Comparison of ENCODE assay signal across 8 cellular contexts in genomic region chr11:65660908-65661307, GRCh38. TPM values are rescaled to one million over a fixed set of nuclear protein-coding genes. Genes with fewer than 3 reads are reported as not detected.
A peak's percentile ranks its signal among the peaks of the same experiment; 100 is the strongest.
DNase-seq lines count a peak whose midpoint lies in the region; ATAC-seq, FAIRE-seq and TF ChIP-seq lines count a peak whose summit lies in the region.
"Not testable (repeated sequence)": the region's sequence is repeated elsewhere in the genome, so short reads cannot be mapped to it uniquely, and the experiment has no call there.

No MANE protein-coding gene starts in this region.

- H3K9me3 Mint-ChIP-seq in H9; activated T-cell treated with anti-CD3 and anti-CD28 coated beads, Interleukin-2, amount 50 U/mL, for 24 hours; naive thymus-derived CD8-positive, alpha-beta T cell; stimulated activated effector memory CD8-positive, alpha-beta T cell treated with anti-CD3 and anti-CD28 coated beads, Interleukin-12 subunit alpha, Interleukin-12 subunit beta, amount 100 ng/mL, for 72 hours: not testable (repeated sequence)

- H3K4me3 ChIP-seq in A673 (ENCODE audit: low read depth, low read length, poor library complexity, severe bottlenecking) (peak overlapping the region; percentile 79), SK-N-SH (ENCODE audit: low read depth in 2 of 2, low read length in 1 of 2) (peak overlapping the region in 1 of 2 experiments; percentile 90; a peak in 1 of 4 replicates), GM12878 (peak overlapping the region; percentile 88; the same call in 1 of the 2 replicates), fibroblast of the aortic adventitia (ENCODE audit: low read depth, low read length) (peak overlapping the region; percentile 81)

- intact Hi-C loops in A673 (cut with micrococcal nuclease; ENCODE audit: unreplicated experiment); GM12878 (cut with micrococcal nuclease; ENCODE audit: unreplicated experiment): not testable (repeated sequence)

- H2BK20ac ChIP-seq in H9 (ENCODE audit: low read depth, low read length, poor library complexity, severe bottlenecking) = not testable (repeated sequence)

- not testable (repeated sequence) for DNase-seq in A673 (ENCODE audit: low spot score); H9; SK-N-SH; activated T-cell treated with anti-CD3 and anti-CD28 coated beads, Interleukin-2, amount 50 U/mL, for 24 hours; GM12878 (ENCODE audit: low read depth, low spot score); fibroblast of the aortic adventitia (ENCODE audit: low read depth); naive thymus-derived CD8-positive, alpha-beta T cell; stimulated activated effector memory CD8-positive, alpha-beta T cell treated with anti-CD3 and anti-CD28 coated beads, Interleukin-12 subunit alpha, Interleukin-12 subunit beta, amount 100 ng/mL, for 72 hours (ENCODE audit: low spot score in 2 of 2)

- H3K79me2 ChIP-seq in H9 (ENCODE audit: insufficient read depth, low read length) = not testable (repeated sequence)
- H3K79me2 ChIP-seq in SK-N-SH (ENCODE audit: insufficient read depth) (peaks cover 44% of the 10 kb centered on the region), GM12878 (ENCODE audit: control insufficient read depth, insufficient read depth, low read length) (peaks cover 28% of the 10 kb centered on the region)

- H3T11ph ChIP-seq in H9 (ENCODE audit: low read length) = not testable (repeated sequence)

- not testable (repeated sequence) for H2BK12ac ChIP-seq in H9 (ENCODE audit: insufficient read length, low read depth, low read length)

- H3K9ac ChIP-seq in H9 (ENCODE audit: extremely low read depth, insufficient read length, low read length); GM12878 (ENCODE audit: control insufficient read depth, insufficient read depth, low read length): not testable (repeated sequence)
- peak overlapping the region; percentile 95; the same call in 1 of the 2 replicates for H3K9ac ChIP-seq in SK-N-SH

- peaks cover 13% of the 10 kb centered on the region for H3K23me2 ChIP-seq in H9 (ENCODE audit: insufficient read length, low read depth, low read length, poor library complexity, severe bottlenecking)

- not testable (repeated sequence) for H3K4me1 ChIP-seq in A673 (ENCODE audit: insufficient read depth, low read length, poor library complexity, severe bottlenecking); H9 (ENCODE audit: insufficient read depth, low read length); SK-N-SH (ENCODE audit: control insufficient read depth in 1 of 2, insufficient read depth in 2 of 2, low read depth in 1 of 2, low read length in 1 of 2); GM12878 (ENCODE audit: control insufficient read depth, insufficient read depth, low read length)

- not testable (repeated sequence) for H4K8ac ChIP-seq in H9 (replicated peaks; ENCODE audit: insufficient read length, low read depth, low read length)

- not testable (repeated sequence) for H3K79me1 ChIP-seq in H9 (ENCODE audit: insufficient read depth, low read depth, low read length, poor library complexity, severe bottlenecking)

- H3K36me3 ChIP-seq in A673 (ENCODE audit: insufficient read depth, low read length, poor library complexity, severe bottlenecking) (peaks cover 52% of the 10 kb centered on the region), SK-N-SH (replicated peaks in 1 of 2; ENCODE audit: control insufficient read depth in 1 of 2, insufficient read depth in 2 of 2, low read length in 1 of 2) (peaks cover 42 to 48% of the 10 kb centered on the region in 2 experiments), GM12878 (ENCODE audit: control insufficient read depth in 2 of 2, insufficient read depth in 2 of 2, low read length in 1 of 2) (peaks cover 26 to 32% of the 10 kb centered on the region in 2 experiments)

- not testable (repeated sequence) for H3K14ac ChIP-seq in H9 (ENCODE audit: insufficient read depth, low read length)

- not testable (repeated sequence) for H3K9me2 ChIP-seq in SK-N-SH

- H3K27ac Mint-ChIP-seq in H9 = not testable (repeated sequence)
- H3K27ac Mint-ChIP-seq in activated T-cell treated with anti-CD3 and anti-CD28 coated beads, Interleukin-2, amount 50 U/mL, for 24 hours = peak overlapping the region; percentile 92
- H3K27ac Mint-ChIP-seq in naive thymus-derived CD8-positive, alpha-beta T cell = peak overlapping the region in 9 of 10 donors; percentile 68 to 95 (median 88)
- peak overlapping the region; percentile 87 for H3K27ac Mint-ChIP-seq in stimulated activated effector memory CD8-positive, alpha-beta T cell treated with anti-CD3 and anti-CD28 coated beads, Interleukin-12 subunit alpha, Interleukin-12 subunit beta, amount 100 ng/mL, for 72 hours

- not testable (repeated sequence) for H3K4ac ChIP-seq in H9 (ENCODE audit: low read depth, low read length)

- not testable (repeated sequence) for H3K4me2 ChIP-seq in H9 (ENCODE audit: insufficient read depth, insufficient read length, low read length)
- H3K4me2 ChIP-seq in SK-N-SH = peak overlapping the region; percentile 98
- H3K4me2 ChIP-seq in GM12878 (ENCODE audit: control insufficient read depth, insufficient read depth) = peak overlapping the region; percentile 92

- RAD21 ChIA-PET in GM12878 (lab: Charles Lee; ENCODE audit: unreplicated experiment) = interaction anchor here (2.1 kb wide), 1 partner anchor 9 kb away, joined by 4 read pairs; no protein-coding TSS in a partner anchor

- peaks cover 35 to 52% (median 52%) of the 10 kb centered on the region in 3 experiments; a peak in 6 of 7 replicates for H3K36me3 Mint-ChIP-seq in H9 (ENCODE audit: insufficient read depth in 1 of 3, low read depth in 3 of 3)
- peaks cover 65% of the 10 kb centered on the region for H3K36me3 Mint-ChIP-seq in activated T-cell treated with anti-CD3 and anti-CD28 coated beads, Interleukin-2, amount 50 U/mL, for 24 hours (ENCODE audit: low read depth)
- peaks cover 0 to 50% (median 19%) of the 10 kb centered on the region in 3 donors for H3K36me3 Mint-ChIP-seq in naive thymus-derived CD8-positive, alpha-beta T cell
- H3K36me3 Mint-ChIP-seq in stimulated activated effector memory CD8-positive, alpha-beta T cell treated with anti-CD3 and anti-CD28 coated beads, Interleukin-12 subunit alpha, Interleukin-12 subunit beta, amount 100 ng/mL, for 72 hours = peaks cover 74% of the 10 kb centered on the region

- POLR2A ChIA-PET in A673 (lab: Charles Lee; ENCODE audit: low non-redundant PET); SK-N-SH (lab: Yijun Ruan, JAX): not testable (repeated sequence)
- POLR2A ChIA-PET in GM12878 (lab: Charles Lee) = interaction anchor here (0.6 to 1.3 kb wide), 5 partner anchors 8 to 1419 kb away, joined by 3 to 8 read pairs (median 4); no protein-coding TSS in a partner anchor
- POLR2A ChIA-PET in naive thymus-derived CD8-positive, alpha-beta T cell (lab: Charles Lee) = interaction anchor here (0.6 to 34.7 kb wide), 4 partner anchors 10 to 83 kb away, joined by 5 to 1068 read pairs (median 68); partner anchors contain the start of genes KAT5, MAP3K11, PCNX3 and SIPA1

- peaks cover 20% of the 10 kb centered on the region for H3F3A ChIP-seq in SK-N-SH (replicated peaks; ENCODE audit: insufficient read depth)

- not testable (repeated sequence) for H4K91ac ChIP-seq in H9 (ENCODE audit: insufficient read length, low read depth, low read length)

- SMC1A ChIA-PET in GM12878 (lab: Charles Lee; ENCODE audit: uncharacterized antibody, unreplicated experiment) = interaction anchor here (0.7 kb wide), 1 partner anchor 8 kb away, joined by 3 read pairs; no protein-coding TSS in a partner anchor

- TF ChIP-seq EP300 in SK-N-SH (IDR thresholded peaks at IDR 0.05; ENCODE audit: borderline replicate concordance in 1 of 2, low read depth in 1 of 2, low read length in 1 of 2); GM12878 (IDR thresholded peaks at IDR 0.05; ENCODE audit: borderline replicate concordance in 1 of 2, control insufficient read depth in 1 of 2, low read depth in 2 of 2, low read length in 2 of 2): not testable (repeated sequence)

- H3K56ac ChIP-seq in H9 (ENCODE audit: insufficient read length, low read depth, low read length) = not testable (repeated sequence)

- not testable (repeated sequence) for H4K20me1 ChIP-seq in H9 (ENCODE audit: control insufficient read depth, insufficient read depth, insufficient read length); SK-N-SH (ENCODE audit: insufficient read depth); GM12878 (ENCODE audit: control insufficient read depth, insufficient read depth)

- H3K9me3 ChIP-seq in A673 (ENCODE audit: low read depth, low read length, poor library complexity, severe bottlenecking); H9 (ENCODE audit: control insufficient read depth, low read depth, low read length); SK-N-SH; GM12878 (replicated peaks; ENCODE audit: control insufficient read depth, insufficient read depth, low read length): not testable (repeated sequence)

- not testable (repeated sequence) for TF ChIP-seq CTCF in A673 (conservative IDR thresholded peaks at IDR 0.05; ENCODE audit: low read depth, low read length); H9 (conservative IDR thresholded peaks at IDR 0.05); SK-N-SH (IDR thresholded peaks at IDR 0.05); GM12878 (IDR thresholded peaks at IDR 0.05 in 2 of 3, conservative IDR thresholded peaks at IDR 0.05 in 1 of 3; ENCODE audit: control insufficient read depth in 2 of 3, extremely low read depth in 1 of 3, insufficient read depth in 1 of 3, low read depth in 3 of 3, low read length in 3 of 3); fibroblast of the aortic adventitia (IDR thresholded peaks at IDR 0.05; ENCODE audit: insufficient read depth, low read length)

- TF ChIP-seq POLR2A in GM12878 (IDR thresholded peaks at IDR 0.05; ENCODE audit: low read depth, low read length) = not testable (repeated sequence)

- H3K27ac ChIP-seq in A673 (ENCODE audit: low read depth, low read length, poor library complexity, severe bottlenecking); H9 (ENCODE audit: insufficient read length, low read depth, low read length); SK-N-SH (ENCODE audit: low read depth in 2 of 2, low read length in 1 of 2); GM12878 (ENCODE audit: control insufficient read depth, insufficient read depth): not testable (repeated sequence)

- H2BK120ac ChIP-seq in H9 (ENCODE audit: low read depth, low read length, poor library complexity, severe bottlenecking) = not testable (repeated sequence)

- CTCF ChIA-PET in A673 (lab: Charles Lee); GM12878 (lab: Yijun Ruan, JAX): not testable (repeated sequence)
- CTCF ChIA-PET in SK-N-SH (lab: Yijun Ruan, JAX) = interaction anchor here (1.8 kb wide), 1 partner anchor 35 kb away, joined by 6 read pairs; no protein-coding TSS in a partner anchor

- H3K4me1 Mint-ChIP-seq in H9 = not testable (repeated sequence)
- peaks cover 66% of the 10 kb centered on the region for H3K4me1 Mint-ChIP-seq in activated T-cell treated with anti-CD3 and anti-CD28 coated beads, Interleukin-2, amount 50 U/mL, for 24 hours (ENCODE audit: low read depth)
- peaks cover 23 to 63% (median 46%) of the 10 kb centered on the region in 4 donors for H3K4me1 Mint-ChIP-seq in naive thymus-derived CD8-positive, alpha-beta T cell
- H3K4me1 Mint-ChIP-seq in stimulated activated effector memory CD8-positive, alpha-beta T cell treated with anti-CD3 and anti-CD28 coated beads, Interleukin-12 subunit alpha, Interleukin-12 subunit beta, amount 100 ng/mL, for 72 hours = peaks cover 48% of the 10 kb centered on the region

- BruUV-seq in A673 (replicated peaks; lab: Mats Ljungman, UMichigan); GM12878 (replicated peaks; lab: Mats Ljungman, UMichigan): not testable (repeated sequence)

- not testable (repeated sequence) for FAIRE-seq in GM12878 (lab: Jason Lieb, UNC)

- H2AFZ ChIP-seq in H9 (ENCODE audit: low read length); SK-N-SH (ENCODE audit: low read depth); GM12878 (ENCODE audit: control insufficient read depth, low read depth, low read length): not testable (repeated sequence)

- not testable (repeated sequence) for H2BK5ac ChIP-seq in H9 (ENCODE audit: insufficient read length, low read length)

- H3K27me3 Mint-ChIP-seq in H9 (ENCODE audit: low read depth); activated T-cell treated with anti-CD3 and anti-CD28 coated beads, Interleukin-2, amount 50 U/mL, for 24 hours; naive thymus-derived CD8-positive, alpha-beta T cell: not testable (repeated sequence)

- H4K5ac ChIP-seq in H9 (ENCODE audit: insufficient read length, low read depth, low read length) = not testable (repeated sequence)

- peak overlapping the region; percentile 57 to 81; a peak in 3 of 5 replicates for H3K4me3 Mint-ChIP-seq in H9
- H3K4me3 Mint-ChIP-seq in activated T-cell treated with anti-CD3 and anti-CD28 coated beads, Interleukin-2, amount 50 U/mL, for 24 hours = peak overlapping the region; percentile 89
- H3K4me3 Mint-ChIP-seq in naive thymus-derived CD8-positive, alpha-beta T cell = peak overlapping the region; percentile 72 to 92 (median 84)
- H3K4me3 Mint-ChIP-seq in stimulated activated effector memory CD8-positive, alpha-beta T cell treated with anti-CD3 and anti-CD28 coated beads, Interleukin-12 subunit alpha, Interleukin-12 subunit beta, amount 100 ng/mL, for 72 hours = peak overlapping the region; percentile 83

- not testable (repeated sequence) for H3K27me3 ChIP-seq in A673 (replicated peaks; ENCODE audit: insufficient read depth, low read depth, low read length, poor library complexity); H9 (ENCODE audit: insufficient read depth, low read length); SK-N-SH (ENCODE audit: insufficient read depth); GM12878 (replicated peaks in 1 of 2; ENCODE audit: control insufficient read depth in 2 of 2, insufficient read depth in 2 of 2, low read length in 1 of 2)

- not testable (repeated sequence) for TF ChIP-seq RAD21 in SK-N-SH (IDR thresholded peaks at IDR 0.05; ENCODE audit: low read length); GM12878 (IDR thresholded peaks at IDR 0.05; ENCODE audit: insufficient read depth, low read depth, low read length)

- no CpG with 5 or more reads among the region's 9 CpGs for WGBS in H9 (ENCODE audit: extremely low coverage, insufficient read length, low lambda C conversion rate)
- 95% methylated on average over 9 of the region's 9 CpGs for WGBS in SK-N-SH (ENCODE audit: low lambda C conversion rate)
- WGBS in GM12878 (ENCODE audit: insufficient coverage, insufficient replicate concordance, low lambda C conversion rate, missing lambda C conversion rate) = 79% methylated on average over 6 of the region's 9 CpGs

- H3K23ac ChIP-seq in H9 (ENCODE audit: insufficient read length, low read depth, low read length) = not testable (repeated sequence)

- in situ Hi-C loops in GM12878 (cut with MboI) = not testable (repeated sequence)

- H2AK5ac ChIP-seq in H9 (ENCODE audit: insufficient read length, low read length) = not testable (repeated sequence)

- H3K18ac ChIP-seq in H9 (ENCODE audit: insufficient read length, low read depth, low read length) = not testable (repeated sequence)

- H2BK15ac ChIP-seq in H9 (ENCODE audit: low read depth, low read length) = not testable (repeated sequence)

- ATAC-seq in GM12878; naive thymus-derived CD8-positive, alpha-beta T cell; stimulated activated effector memory CD8-positive, alpha-beta T cell treated with anti-CD3 and anti-CD28 coated beads, Interleukin-12 subunit alpha, Interleukin-12 subunit beta, amount 100 ng/mL, for 72 hours: not testable (repeated sequence)

RNA-seq across cellular contexts. Expression of gene RELA, which starts 1.8 kb away (rescaled TPM):
- 92.0 and 99.3 TPM in 2 replicates for total RNA-seq in A673 (2021)
- 43.3 and 48.8 TPM in 2 replicates for total RNA-seq in H9 (2021)
- 28.1 and 49.5 TPM in 2 replicates for polyA plus RNA-seq in SK-N-SH (2012; rRNA removed)
- 26.3 and 37.8 TPM in 2 replicates for polyA plus RNA-seq in SK-N-SH (2012; cell fraction: cytosol; rRNA removed)
- polyA plus RNA-seq in SK-N-SH (2012; cell fraction: nucleus; rRNA removed) = 129 and 139 TPM in 2 replicates
- total RNA-seq in GM12878 (2013; cell fraction: nucleolus; rRNA removed) = 91.6 and 99.8 TPM in 2 replicates
- total RNA-seq in GM12878 (2014; rRNA removed) = 28.1 and 33.6 TPM in 2 replicates
- 15.3 and 16.8 TPM in 2 replicates for total RNA-seq in GM12878 (2014; rRNA removed; fragmentation: Illumina TruSeq; extraction: Trizol)
- 51.7 and 56.4 TPM in 2 replicates for total RNA-seq in GM12878 (2021)
- 26.3 TPM for polyA plus RNA-seq in GM12878 (2011; ENCODE audit: low read depth)
- polyA plus RNA-seq in GM12878 (2011; rRNA removed) = 13.4 and 32.7 TPM in 2 replicates
- 28.1 and 28.2 TPM in 2 replicates for polyA plus RNA-seq in GM12878 (2011; cell fraction: cytosol; rRNA removed)
- polyA plus RNA-seq in GM12878 (2011; cell fraction: nucleus; rRNA removed) = 205 and 257 TPM in 2 replicates
- polyA plus RNA-seq in GM12878 (2012) = 60.7 and 67.5 TPM in 2 replicates
- 21.8 and 34.7 TPM in 2 replicates for polyA plus RNA-seq in GM12878 (2014; fragmentation: Illumina TruSeq; extraction: Trizol)
- polyA plus RNA-seq in GM12878 (2014; fragmentation: Nextera tagmentation; extraction: Ambion mirVana) = 10 to 100 TPM in 1 of 2 experiments, 1 to 10 TPM in 1; 5.1 to 12.8 TPM
- polyA plus RNA-seq in GM12878 (2014; rRNA removed) = 37.4 and 60.0 TPM in 2 replicates
- polyA plus RNA-seq in GM12878 (2016; fragmentation: Nextera tagmentation; extraction: Ambion mirVana) = 10 to 100 TPM; 38.1 to 42.8 TPM
- 35.8 and 49.0 TPM in 2 replicates for polyA minus RNA-seq in GM12878 (2011; rRNA and poly(A)+ RNA removed)
- 18.3 and 22.1 TPM in 2 replicates for polyA minus RNA-seq in GM12878 (2011; cell fraction: cytosol; rRNA and poly(A)+ RNA removed)
- 82.5 and 108 TPM in 2 replicates for polyA minus RNA-seq in GM12878 (2011; cell fraction: nucleus; rRNA and poly(A)+ RNA removed)
- total RNA-seq in fibroblast of the aortic adventitia (ENCODE audit: low replicate concordance) = 10.2 and 39.5 TPM in 2 replicates
- 100 to 1,000 TPM; 175 to 184 TPM for total RNA-seq in naive thymus-derived CD8-positive, alpha-beta T cell
- 10 to 100 TPM; 38.4 to 69.8 (median 56.6) TPM for polyA plus RNA-seq in naive thymus-derived CD8-positive, alpha-beta T cell

RNA-seq across cellular contexts. Expression of gene SIPA1, which starts 23.0 kb away (rescaled TPM):
- total RNA-seq in A673 (2021) (30.0 and 43.2 TPM in 2 replicates), H9 (2021) (32.0 and 37.4 TPM in 2 replicates), GM12878 (2014; rRNA removed) (51.7 and 61.2 TPM in 2 replicates), GM12878 (2014; rRNA removed; fragmentation: Illumina TruSeq; extraction: Trizol) (26.9 and 34.2 TPM in 2 replicates), GM12878 (2021) (132 and 139 TPM in 2 replicates), fibroblast of the aortic adventitia (ENCODE audit: low replicate concordance) (7.5 and 21.7 TPM in 2 replicates)
- polyA plus RNA-seq in SK-N-SH (2012; rRNA removed) (15.1 and 18.7 TPM in 2 replicates), GM12878 (2011; rRNA removed) (24.0 and 64.1 TPM in 2 replicates), GM12878 (2014; fragmentation: Illumina TruSeq; extraction: Trizol) (4.9 and 16.0 TPM in 2 replicates), GM12878 (2014; fragmentation: Nextera tagmentation; extraction: Ambion mirVana) (1 to 10 TPM; 1.0 to 5.5 TPM), GM12878 (2014; rRNA removed) (64.2 and 66.8 TPM in 2 replicates), GM12878 (2016; fragmentation: Nextera tagmentation; extraction: Ambion mirVana) (10 to 100 TPM; 18.3 to 32.7 TPM)
- polyA plus RNA-seq in SK-N-SH (2012; cell fraction: cytosol; rRNA removed) = 6.6 and 12.1 TPM in 2 replicates
- polyA plus RNA-seq in SK-N-SH (2012; cell fraction: nucleus; rRNA removed) = 31.5 and 61.6 TPM in 2 replicates
- total RNA-seq in GM12878 (2013; cell fraction: nucleolus; rRNA removed) = 136 and 145 TPM in 2 replicates
- polyA plus RNA-seq in GM12878 (2011; ENCODE audit: low read depth) = 14.6 TPM
- 72.9 and 124 TPM in 2 replicates for polyA plus RNA-seq in GM12878 (2011; cell fraction: cytosol; rRNA removed)
- polyA plus RNA-seq in GM12878 (2011; cell fraction: nucleus; rRNA removed) = 436 and 511 TPM in 2 replicates
- 69.0 and 88.3 TPM in 2 replicates for polyA plus RNA-seq in GM12878 (2012)
- polyA minus RNA-seq in GM12878 (2011; rRNA and poly(A)+ RNA removed) = 131 and 204 TPM in 2 replicates
- polyA minus RNA-seq in GM12878 (2011; cell fraction: cytosol; rRNA and poly(A)+ RNA removed) = 70.8 and 88.3 TPM in 2 replicates
- 87.9 and 144 TPM in 2 replicates for polyA minus RNA-seq in GM12878 (2011; cell fraction: nucleus; rRNA and poly(A)+ RNA removed)
- 100 to 1,000 TPM; 155 to 157 TPM for total RNA-seq in naive thymus-derived CD8-positive, alpha-beta T cell
- 100 to 1,000 TPM; 118 to 238 (median 140) TPM for polyA plus RNA-seq in naive thymus-derived CD8-positive, alpha-beta T cell

RNA-seq across cellular contexts. Expression of gene PCNX3, which starts 45.3 kb away (rescaled TPM):
- total RNA-seq in A673 (2021) (63.4 and 68.0 TPM in 2 replicates), H9 (2021) (48.3 and 50.5 TPM in 2 replicates), GM12878 (2014; rRNA removed) (14.0 and 19.9 TPM in 2 replicates), GM12878 (2014; rRNA removed; fragmentation: Illumina TruSeq; extraction: Trizol) (5.4 and 7.3 TPM in 2 replicates), GM12878 (2021) (39.0 and 46.6 TPM in 2 replicates), fibroblast of the aortic adventitia (ENCODE audit: low replicate concordance) (21.8 and 31.5 TPM in 2 replicates)
- polyA plus RNA-seq in SK-N-SH (2012; rRNA removed) (23.8 and 33.7 TPM in 2 replicates), GM12878 (2011; rRNA removed) (2.9 and 8.2 TPM in 2 replicates), GM12878 (2014; fragmentation: Illumina TruSeq; extraction: Trizol) (1.7 and 8.6 TPM in 2 replicates), GM12878 (2014; fragmentation: Nextera tagmentation; extraction: Ambion mirVana) (under 1 TPM; 0.03 to 0.15 TPM), GM12878 (2014; rRNA removed) (34.1 and 40.2 TPM in 2 replicates), GM12878 (2016; fragmentation: Nextera tagmentation; extraction: Ambion mirVana) (10 to 100 TPM in 1 of 2 experiments, 1 to 10 TPM in 1; 6.8 to 10.3 TPM)
- polyA plus RNA-seq in SK-N-SH (2012; cell fraction: cytosol; rRNA removed) = 7.5 and 14.8 TPM in 2 replicates
- 88.7 and 115 TPM in 2 replicates for polyA plus RNA-seq in SK-N-SH (2012; cell fraction: nucleus; rRNA removed)
- 38.1 and 44.3 TPM in 2 replicates for total RNA-seq in GM12878 (2013; cell fraction: nucleolus; rRNA removed)
- polyA plus RNA-seq in GM12878 (2011; ENCODE audit: low read depth) = 8.1 TPM
- 19.6 and 23.7 TPM in 2 replicates for polyA plus RNA-seq in GM12878 (2011; cell fraction: cytosol; rRNA removed)
- polyA plus RNA-seq in GM12878 (2011; cell fraction: nucleus; rRNA removed) = 93.1 and 120 TPM in 2 replicates
- 16.6 and 21.0 TPM in 2 replicates for polyA plus RNA-seq in GM12878 (2012)
- polyA minus RNA-seq in GM12878 (2011; rRNA and poly(A)+ RNA removed) = 12.1 and 24.9 TPM in 2 replicates
- 17.2 and 18.4 TPM in 2 replicates for polyA minus RNA-seq in GM12878 (2011; cell fraction: cytosol; rRNA and poly(A)+ RNA removed)
- polyA minus RNA-seq in GM12878 (2011; cell fraction: nucleus; rRNA and poly(A)+ RNA removed) = 29.3 and 54.2 TPM in 2 replicates
- total RNA-seq in naive thymus-derived CD8-positive, alpha-beta T cell = 10 to 100 TPM; 57.4 to 64.2 TPM
- polyA plus RNA-seq in naive thymus-derived CD8-positive, alpha-beta T cell = 1 to 10 TPM in 2 of 3 donors, under 1 TPM in 1; 0.96 to 6.5 (median 2.2) TPM

RNA-seq across cellular contexts. Expression of gene MAP3K11, which starts 46.9 kb away (rescaled TPM):
- total RNA-seq in A673 (2021) (92.8 and 94.2 TPM in 2 replicates), H9 (2021) (57.9 and 61.1 TPM in 2 replicates), GM12878 (2014; rRNA removed) (37.4 and 39.9 TPM in 2 replicates), GM12878 (2014; rRNA removed; fragmentation: Illumina TruSeq; extraction: Trizol) (13.6 and 15.1 TPM in 2 replicates), GM12878 (2021) (62.6 and 64.7 TPM in 2 replicates), fibroblast of the aortic adventitia (ENCODE audit: low replicate concordance) (22.4 and 30.4 TPM in 2 replicates)
- polyA plus RNA-seq in SK-N-SH (2012; rRNA removed) (28.9 and 31.1 TPM in 2 replicates), GM12878 (2011; rRNA removed) (17.0 and 27.9 TPM in 2 replicates), GM12878 (2014; fragmentation: Illumina TruSeq; extraction: Trizol) (6.6 and 14.0 TPM in 2 replicates), GM12878 (2014; fragmentation: Nextera tagmentation; extraction: Ambion mirVana) (1 to 10 TPM; 1.5 to 1.9 TPM), GM12878 (2014; rRNA removed) (51.8 and 58.7 TPM in 2 replicates), GM12878 (2016; fragmentation: Nextera tagmentation; extraction: Ambion mirVana) (10 to 100 TPM; 22.1 to 27.3 TPM)
- 10.6 and 16.9 TPM in 2 replicates for polyA plus RNA-seq in SK-N-SH (2012; cell fraction: cytosol; rRNA removed)
- 63.4 and 87.5 TPM in 2 replicates for polyA plus RNA-seq in SK-N-SH (2012; cell fraction: nucleus; rRNA removed)
- total RNA-seq in GM12878 (2013; cell fraction: nucleolus; rRNA removed) = 95.3 and 109 TPM in 2 replicates
- polyA plus RNA-seq in GM12878 (2011; ENCODE audit: low read depth) = 8.2 TPM
- 43.4 and 59.7 TPM in 2 replicates for polyA plus RNA-seq in GM12878 (2011; cell fraction: cytosol; rRNA removed)
- polyA plus RNA-seq in GM12878 (2011; cell fraction: nucleus; rRNA removed) = 80.4 and 99.7 TPM in 2 replicates
- polyA plus RNA-seq in GM12878 (2012) = 29.2 and 38.0 TPM in 2 replicates
- 31.5 and 53.3 TPM in 2 replicates for polyA minus RNA-seq in GM12878 (2011; rRNA and poly(A)+ RNA removed)
- 23.3 and 23.7 TPM in 2 replicates for polyA minus RNA-seq in GM12878 (2011; cell fraction: cytosol; rRNA and poly(A)+ RNA removed)
- polyA minus RNA-seq in GM12878 (2011; cell fraction: nucleus; rRNA and poly(A)+ RNA removed) = 31.8 and 54.0 TPM in 2 replicates
- total RNA-seq in naive thymus-derived CD8-positive, alpha-beta T cell = 10 to 100 TPM; 61.6 to 66.3 TPM
- 10 to 100 TPM in 2 of 3 donors, 1 to 10 TPM in 1; 8.7 to 20.5 (median 12.7) TPM for polyA plus RNA-seq in naive thymus-derived CD8-positive, alpha-beta T cell

RNA-seq across cellular contexts. Expression of gene KAT5, which starts 51.1 kb away (rescaled TPM):
- 68.1 and 71.3 TPM in 2 replicates for total RNA-seq in A673 (2021)
- total RNA-seq in H9 (2021) = 56.7 and 57.4 TPM in 2 replicates
- 44.5 and 51.9 TPM in 2 replicates for polyA plus RNA-seq in SK-N-SH (2012; rRNA removed)
- polyA plus RNA-seq in SK-N-SH (2012; cell fraction: cytosol; rRNA removed) = 22.3 and 30.2 TPM in 2 replicates
- 94.6 and 147 TPM in 2 replicates for polyA plus RNA-seq in SK-N-SH (2012; cell fraction: nucleus; rRNA removed)
- total RNA-seq in GM12878 (2013; cell fraction: nucleolus; rRNA removed) = 53.3 and 55.1 TPM in 2 replicates
- total RNA-seq in GM12878 (2014; rRNA removed) = 46.5 and 46.6 TPM in 2 replicates
- total RNA-seq in GM12878 (2014; rRNA removed; fragmentation: Illumina TruSeq; extraction: Trizol) = 35.0 and 42.2 TPM in 2 replicates
- 53.8 and 66.1 TPM in 2 replicates for total RNA-seq in GM12878 (2021)
- polyA plus RNA-seq in GM12878 (2011; ENCODE audit: low read depth) = 23.5 TPM
- 25.0 and 48.6 TPM in 2 replicates for polyA plus RNA-seq in GM12878 (2011; rRNA removed)
- polyA plus RNA-seq in GM12878 (2011; cell fraction: cytosol; rRNA removed) = 42.7 and 57.2 TPM in 2 replicates
- polyA plus RNA-seq in GM12878 (2011; cell fraction: nucleus; rRNA removed) = 71.4 and 94.9 TPM in 2 replicates
- 38.9 and 57.1 TPM in 2 replicates for polyA plus RNA-seq in GM12878 (2012)
- 39.5 and 46.5 TPM in 2 replicates for polyA plus RNA-seq in GM12878 (2014; fragmentation: Illumina TruSeq; extraction: Trizol)
- 10 to 100 TPM in 1 of 2 experiments, 1 to 10 TPM in 1; 3.4 to 10.2 TPM for polyA plus RNA-seq in GM12878 (2014; fragmentation: Nextera tagmentation; extraction: Ambion mirVana)
- polyA plus RNA-seq in GM12878 (2014; rRNA removed) = 58.6 and 61.5 TPM in 2 replicates
- 10 to 100 TPM; 42.8 to 46.1 TPM for polyA plus RNA-seq in GM12878 (2016; fragmentation: Nextera tagmentation; extraction: Ambion mirVana)
- polyA minus RNA-seq in GM12878 (2011; rRNA and poly(A)+ RNA removed) = 67.2 and 87.0 TPM in 2 replicates
- 23.4 and 25.8 TPM in 2 replicates for polyA minus RNA-seq in GM12878 (2011; cell fraction: cytosol; rRNA and poly(A)+ RNA removed)
- 26.6 and 44.2 TPM in 2 replicates for polyA minus RNA-seq in GM12878 (2011; cell fraction: nucleus; rRNA and poly(A)+ RNA removed)
- total RNA-seq in fibroblast of the aortic adventitia (ENCODE audit: low replicate concordance) = 35.9 and 59.1 TPM in 2 replicates
- 100 to 1,000 TPM; 105 to 125 TPM for total RNA-seq in naive thymus-derived CD8-positive, alpha-beta T cell
- 10 to 100 TPM; 38.0 to 57.3 (median 54.0) TPM for polyA plus RNA-seq in naive thymus-derived CD8-positive, alpha-beta T cell
